Comparison of ENCODE assay signal across 2 cellular contexts in the genomic region with DNA sequence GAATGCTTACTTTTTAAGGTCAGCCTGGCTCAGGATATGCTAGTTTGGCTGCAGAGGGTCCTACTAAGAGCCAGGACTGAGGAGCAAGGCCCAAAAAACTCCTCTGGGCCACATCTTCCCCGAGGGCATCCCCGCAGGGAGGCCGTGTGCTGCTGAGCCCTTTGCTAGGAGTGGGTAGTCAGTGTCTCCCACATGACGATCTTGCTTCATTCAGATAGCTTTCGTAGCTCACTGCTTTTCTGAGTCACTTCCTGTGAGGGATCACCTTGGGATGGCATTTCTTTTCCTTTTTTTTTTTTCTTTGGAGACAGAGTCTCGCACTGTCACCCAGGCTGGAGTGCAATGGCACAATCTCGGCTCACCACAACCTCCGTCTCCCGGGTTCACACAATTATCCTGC. TPM values are rescaled to one million over a fixed set of nuclear protein-coding genes. Genes with fewer than 3 reads are reported as not detected.
"Had no signal": no experiment of that assay in that cellular context is flagged by ENCODE, and none has a peak within 500 bp of the region (broad histone marks: within the 10 kb centered on the region; RNA-seq: fewer than 3 reads in every experiment).

No MANE protein-coding gene starts in this region.

RNA-seq across cellular contexts. Expression of gene RIMBP3B, which starts 6.5 kb away (rescaled TPM):
- total RNA-seq: GM23248, HepG2 had no signal
- polyA plus RNA-seq: HepG2 had no signal
